ENCODE assay signal across 1 cellular context in the genomic region with DNA sequence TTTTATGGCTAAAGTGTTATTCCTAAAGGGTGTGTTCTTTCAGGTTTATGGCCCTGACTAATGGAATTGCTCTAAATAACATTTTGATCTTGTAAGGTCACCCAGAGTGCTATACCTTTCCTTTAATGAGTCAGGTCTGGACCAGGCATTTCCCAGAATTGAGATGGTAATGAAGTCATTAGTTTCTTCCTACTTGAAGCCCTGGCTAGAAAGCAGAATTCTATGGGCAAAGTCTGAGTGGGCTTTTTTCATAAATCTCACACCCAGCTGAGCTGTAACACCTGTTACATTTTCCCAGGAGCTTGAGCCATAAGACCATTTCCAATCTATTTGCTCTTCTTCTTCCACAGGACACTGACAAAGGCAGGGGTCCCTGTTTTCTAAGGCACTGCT.
TF ChIP-seq lines count a peak whose summit lies in the region.

No MANE protein-coding gene starts in this region.

TF ChIP-seq in A549, 52 proteins besides CTCF, POLR2A, EP300 and RAD21:
- TF ChIP-seq, protein P1, sequence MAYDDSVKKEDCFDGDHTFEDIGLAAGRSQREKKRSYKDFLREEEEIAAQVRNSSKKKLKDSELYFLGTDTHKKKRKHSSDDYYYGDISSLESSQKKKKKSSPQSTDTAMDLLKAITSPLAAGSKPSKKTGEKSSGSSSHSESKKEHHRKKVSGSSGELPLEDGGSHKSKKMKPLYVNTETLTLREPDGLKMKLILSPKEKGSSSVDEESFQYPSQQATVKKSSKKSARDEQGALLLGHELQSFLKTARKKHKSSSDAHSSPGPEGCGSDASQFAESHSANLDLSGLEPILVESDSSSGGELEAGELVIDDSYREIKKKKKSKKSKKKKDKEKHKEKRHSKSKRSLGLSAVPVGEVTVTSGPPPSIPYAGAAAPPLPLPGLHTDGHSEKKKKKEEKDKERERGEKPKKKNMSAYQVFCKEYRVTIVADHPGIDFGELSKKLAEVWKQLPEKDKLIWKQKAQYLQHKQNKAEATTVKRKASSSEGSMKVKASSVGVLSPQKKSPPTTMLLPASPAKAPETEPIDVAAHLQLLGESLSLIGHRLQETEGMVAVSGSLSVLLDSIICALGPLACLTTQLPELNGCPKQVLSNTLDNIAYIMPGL (CRISPR knock-in tag; IDR thresholded peaks at IDR 0.05; ENCODE audit: borderline replicate concordance), result no peak
- TF ChIP-seq HOXB5 (CRISPR knock-in tag; IDR thresholded peaks at IDR 0.05), result no peak
- no peak for TF ChIP-seq RCOR1 (IDR thresholded peaks at IDR 0.05; ENCODE audit: low read depth, low read length)
- TF ChIP-seq, protein P2, sequence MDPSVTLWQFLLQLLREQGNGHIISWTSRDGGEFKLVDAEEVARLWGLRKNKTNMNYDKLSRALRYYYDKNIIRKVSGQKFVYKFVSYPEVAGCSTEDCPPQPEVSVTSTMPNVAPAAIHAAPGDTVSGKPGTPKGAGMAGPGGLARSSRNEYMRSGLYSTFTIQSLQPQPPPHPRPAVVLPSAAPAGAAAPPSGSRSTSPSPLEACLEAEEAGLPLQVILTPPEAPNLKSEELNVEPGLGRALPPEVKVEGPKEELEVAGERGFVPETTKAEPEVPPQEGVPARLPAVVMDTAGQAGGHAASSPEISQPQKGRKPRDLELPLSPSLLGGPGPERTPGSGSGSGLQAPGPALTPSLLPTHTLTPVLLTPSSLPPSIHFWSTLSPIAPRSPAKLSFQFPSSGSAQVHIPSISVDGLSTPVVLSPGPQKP (IDR thresholded peaks at IDR 0.05; ENCODE audit: low read depth, low read length), result no peak
- TF ChIP-seq KDM5A (IDR thresholded peaks at IDR 0.05), result no peak
- TF ChIP-seq FOXS1 (CRISPR knock-in tag; IDR thresholded peaks at IDR 0.05), result no peak
TF ChIP-seq in A549: peak in this region for 0.
